8 cellular contexts compared by ENCODE assay signal in genomic region chr6:33008944-33009861, GRCh38.
DNase-seq lines count a peak whose midpoint lies in the region; ATAC-seq lines count a peak whose summit lies in the region.

Gene HLA-DOA (minus strand): TSS chr6:33009591.

- DNase-seq in EL (peak; percentile 16), germinal center (ENCODE audit: low spot score) (peak; percentile 96), retina (peak; percentile 77), HPDE6-E6E7 (ENCODE audit: extremely low spot score) (no peak), DMS153 treated with DMSO at 0.1 percent for 48 hours (lab: John Stamatoyannopoulos, UW; ENCODE audit: unreplicated experiment) (no peak)
- peak; percentile 70 for DNase-seq in activated CD8-positive, alpha-beta memory T cell treated with anti-CD3 and anti-CD28 coated beads, Interleukin-2, amount 50 U/mL, for 48 hours

- ATAC-seq in GM19372 (IDR thresholded peaks at IDR 0.05; ENCODE audit: low read depth, unreplicated experiment) (peak; percentile 84), HG03521 (IDR thresholded peaks at IDR 0.05; ENCODE audit: unreplicated experiment) (peak; percentile 85)

Comparison
In these comparisons a context has a peak if more than half of its experiments do, and no peak if none do; other contexts are left out.
1. DNase-seq: peak in EL (single experiment), activated CD8-positive, alpha-beta memory T cell treated with anti-CD3 and anti-CD28 coated beads, Interleukin-2, amount 50 U/mL, for 48 hours (single experiment), germinal center (single experiment) and retina (single experiment); none in HPDE6-E6E7 (single experiment) and DMS153 treated with DMSO at 0.1 percent for 48 hours (single experiment).